In the genomic region with DNA sequence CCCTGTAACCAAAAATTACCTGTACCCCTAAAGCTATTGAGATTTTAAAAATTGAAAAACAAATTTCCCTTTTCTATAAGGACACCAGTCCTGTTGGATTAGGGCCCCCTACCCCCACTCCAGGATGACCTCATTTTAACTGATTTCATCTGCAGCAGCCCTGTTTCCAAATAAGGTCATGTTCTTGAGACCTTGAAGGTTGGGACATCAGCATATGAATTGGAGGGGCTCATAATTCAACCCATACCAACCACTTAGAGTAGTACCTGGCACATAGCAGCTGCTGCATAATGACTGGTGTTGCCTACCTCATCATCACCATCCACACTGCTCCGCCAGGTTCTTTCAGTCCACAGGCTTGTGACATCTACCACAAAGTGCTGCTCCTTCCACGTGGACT, we compare ENCODE assay signal across 1 cellular context.
TF ChIP-seq lines count a peak whose summit lies in the region.

No MANE protein-coding gene starts in this region.

TF ChIP-seq in GM23338, 12 proteins besides CTCF, POLR2A, EP300 and RAD21 (continued from another document):
- TF ChIP-seq, protein P1, sequence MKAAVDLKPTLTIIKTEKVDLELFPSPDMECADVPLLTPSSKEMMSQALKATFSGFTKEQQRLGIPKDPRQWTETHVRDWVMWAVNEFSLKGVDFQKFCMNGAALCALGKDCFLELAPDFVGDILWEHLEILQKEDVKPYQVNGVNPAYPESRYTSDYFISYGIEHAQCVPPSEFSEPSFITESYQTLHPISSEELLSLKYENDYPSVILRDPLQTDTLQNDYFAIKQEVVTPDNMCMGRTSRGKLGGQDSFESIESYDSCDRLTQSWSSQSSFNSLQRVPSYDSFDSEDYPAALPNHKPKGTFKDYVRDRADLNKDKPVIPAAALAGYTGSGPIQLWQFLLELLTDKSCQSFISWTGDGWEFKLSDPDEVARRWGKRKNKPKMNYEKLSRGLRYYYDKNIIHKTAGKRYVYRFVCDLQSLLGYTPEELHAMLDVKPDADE (IDR thresholded peaks at IDR 0.05): no peak
TF ChIP-seq in GM23338: peak in this region for 0.
